Comparison of ENCODE assay signal across 2 cellular contexts in the genomic region with DNA sequence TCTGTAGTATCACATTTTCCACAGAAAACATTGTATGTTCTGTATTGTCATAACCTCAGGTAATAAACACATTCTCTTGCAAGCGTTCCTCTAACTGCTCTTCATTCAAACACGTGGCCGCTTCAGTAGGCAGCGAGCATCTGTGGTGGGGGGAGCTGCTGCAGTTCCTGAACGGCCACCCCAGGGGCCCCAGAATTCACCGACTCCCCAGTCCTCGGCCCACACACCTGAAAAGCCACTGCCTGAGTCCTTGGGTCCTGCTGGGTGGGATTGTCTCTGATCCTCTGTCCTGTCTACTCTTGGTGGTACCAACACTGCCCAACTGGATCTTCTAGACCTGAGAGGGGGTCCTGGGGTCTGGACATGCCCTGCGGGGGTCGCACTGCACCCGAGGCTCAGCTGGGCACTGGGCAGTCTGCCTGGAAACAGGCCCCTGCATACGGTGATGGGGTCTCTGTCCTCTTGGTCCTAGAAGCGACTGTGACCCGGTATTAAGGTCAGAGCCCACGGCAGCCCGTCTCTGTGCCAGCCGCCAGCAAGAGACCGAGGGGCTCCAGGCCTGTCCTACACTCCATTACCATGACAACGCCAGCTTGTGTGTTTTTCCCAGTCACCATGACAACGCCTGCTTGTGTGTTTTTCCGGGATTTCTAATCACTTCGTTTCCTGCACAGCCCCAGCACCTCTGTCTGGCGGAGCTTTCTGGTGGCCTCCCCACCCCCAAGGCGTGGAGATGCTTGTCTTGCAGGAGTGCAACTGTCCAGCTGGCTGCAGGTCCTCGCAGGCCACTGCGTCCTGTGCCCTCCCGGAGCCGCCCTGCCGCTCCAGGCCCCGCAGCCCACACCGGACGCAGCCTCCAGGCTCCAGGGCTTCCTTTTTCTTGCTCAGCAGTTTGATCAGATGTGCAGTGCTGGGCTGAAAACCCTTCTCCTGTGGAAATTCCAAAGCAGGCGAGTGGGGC.
A peak's percentile ranks its signal among the peaks of the same experiment; 100 is the strongest.
TF ChIP-seq lines count a peak whose summit lies in the region.

No MANE protein-coding gene starts in this region.

TF ChIP-seq in PFSK-1, 5 proteins besides CTCF, POLR2A, EP300 and RAD21:
- peak; percentile 97 for TF ChIP-seq SIN3A (IDR thresholded peaks at IDR 0.05; ENCODE audit: borderline replicate concordance, insufficient read depth, low read length)
- no peak for TF ChIP-seq FOXP2 (optimal IDR thresholded peaks at IDR 0.05; ENCODE audit: borderline replicate concordance, extremely low read depth, extremely low read length, insufficient read depth)
- peak; percentile 30 to 61; a peak in 2 of 4 replicates for TF ChIP-seq REST (IDR thresholded peaks at IDR 0.05; ENCODE audit: insufficient read depth in 1 of 2, low read depth in 2 of 2, low read length in 2 of 2)
- TF ChIP-seq POLR2AphosphoS5 (IDR thresholded peaks at IDR 0.05; ENCODE audit: low read depth, low read length): peak; percentile 37; the same call in 1 of the 2 replicates
TF ChIP-seq in PFSK-1: peak in this region for 3.

TF ChIP-seq in HepG2, 621 proteins besides CTCF, POLR2A, EP300 and RAD21:
- peak; percentile 2 for TF ChIP-seq HNRNPLL (IDR thresholded peaks at IDR 0.05; ENCODE audit: low read depth, low read length, poor library complexity, severe bottlenecking)
- TF ChIP-seq RBFOX2 (IDR thresholded peaks at IDR 0.05; ENCODE audit: low read depth, low read length): 0 out of 2 replicates have a peak, but pooled peaks have one; percentile 12
- peak; percentile 71 for TF ChIP-seq AGO2 (optimal IDR thresholded peaks at IDR 0.05; ENCODE audit: low read depth, low read length)
- TF ChIP-seq ZNF788 (CRISPR knock-in tag; IDR thresholded peaks at IDR 0.05; ENCODE audit: borderline replicate concordance): no peak
- TF ChIP-seq RFX1 (IDR thresholded peaks at IDR 0.05): peak; percentile 65
